In genomic region chr19:42323473-42323851, GRCh38 we compare ENCODE assay signal across 16 cellular contexts. TPM values are rescaled to one million over a fixed set of nuclear protein-coding genes. Genes with fewer than 3 reads are reported as not detected.
DNase-seq lines count a peak whose midpoint lies in the region; ATAC-seq and TF ChIP-seq lines count a peak whose summit lies in the region.
"Had no signal": no experiment of that assay in that cellular context is flagged by ENCODE, and none has a peak within 500 bp of the region (broad histone marks: within the 10 kb centered on the region; RNA-seq: fewer than 3 reads in every experiment).

No MANE protein-coding gene starts in this region.

- H3K27me3 Mint-ChIP-seq in CD8-positive, alpha-beta T cell (ENCODE audit: low read depth): peaks cover 12% of the 10 kb centered on the region
- H3K27me3 Mint-ChIP-seq in effector memory CD8-positive, alpha-beta T cell: peaks cover 6 to 20% of the 10 kb centered on the region in 2 donors
- H3K27me3 Mint-ChIP-seq in nephron progenitor cell (ENCODE audit: low read depth, poor library complexity): peaks cover 71% of the 10 kb centered on the region

- H3K9ac ChIP-seq in HUES6 (ENCODE audit: low read length): no peak overlapping the region

- peaks cover 4% of the 10 kb centered on the region for H3K27me3 ChIP-seq in CD8-positive, alpha-beta T cell (ENCODE audit: insufficient read depth, low read length)
- H3K27me3 ChIP-seq in HUES6 (ENCODE audit: control insufficient read depth, insufficient read depth, low read length): peaks cover 49% of the 10 kb centered on the region

- peaks cover 12% of the 10 kb centered on the region for H3K4me1 ChIP-seq in CD8-positive, alpha-beta T cell (ENCODE audit: insufficient read depth, low read length)
- H3K4me1 ChIP-seq in HUES6 (ENCODE audit: control insufficient read depth, insufficient read depth, low read length): peaks cover 4% of the 10 kb centered on the region; the same call in 1 of the 2 replicates

- peaks cover 24% of the 10 kb centered on the region for H3K4me1 Mint-ChIP-seq in CD8-positive, alpha-beta T cell (ENCODE audit: low read depth)
- peaks cover 21% of the 10 kb centered on the region in 2 donors for H3K4me1 Mint-ChIP-seq in effector memory CD8-positive, alpha-beta T cell (ENCODE audit: low read depth in 2 of 2)
- peaks cover 31% of the 10 kb centered on the region for H3K4me1 Mint-ChIP-seq in nephron progenitor cell

- no peak for ATAC-seq in CD8-positive, alpha-beta T cell
- no peak for ATAC-seq in effector memory CD8-positive, alpha-beta T cell (replicated peaks)
- ATAC-seq in GM21619 (IDR thresholded peaks at IDR 0.05; ENCODE audit: unreplicated experiment): no peak
- ATAC-seq: body of pancreas, upper lobe of right lung had no signal

- H3K36me3 ChIP-seq in CD8-positive, alpha-beta T cell (ENCODE audit: insufficient read depth, low read length): no peaks in the 10 kb centered on the region
- H3K36me3 ChIP-seq in HUES6 (ENCODE audit: control insufficient read depth, insufficient read depth, low read length): no peaks in the 10 kb centered on the region
- H3K36me3 ChIP-seq: upper lobe of right lung had no signal

- no peak overlapping the region for H3K27ac ChIP-seq in CD8-positive, alpha-beta T cell (ENCODE audit: low read depth, low read length)
- no peak overlapping the region for H3K27ac ChIP-seq in HUES6 (ENCODE audit: low read depth, low read length)
- H3K27ac ChIP-seq: body of pancreas, C4-2B, upper lobe of right lung had no signal

- DNase-seq in CD8-positive, alpha-beta T cell: no peak
- no peak for DNase-seq in effector memory CD8-positive, alpha-beta T cell
- DNase-seq in nephron progenitor cell (peak; percentile 45), NOMO-1 treated with dmso at 0.1 percent for 144 hours (lab: John Stamatoyannopoulos, UW; ENCODE audit: unreplicated experiment) (no peak), AML-193 (lab: John Stamatoyannopoulos, UW) (no peak)
- DNase-seq: activated effector memory CD4-positive, alpha-beta T cell treated with Interleukin-2 at 50 U/mL for 16 hours; effector CD4-positive, alpha-beta T cell; NCI-H1930; NCI-H524 treated with DMSO at 0.1 percent for 48 hours; SW 1271 had no signal

- POLR2A ChIA-PET in CD8-positive, alpha-beta T cell (lab: Charles Lee): interaction anchor here (1.0 kb wide), 1 partner anchor 15 kb away, joined by 3 read pairs; no protein-coding TSS in a partner anchor

- CTCF ChIA-PET in CD8-positive, alpha-beta T cell (lab: Charles Lee): interaction anchor here (0.8 to 2.9 kb wide), 4 partner anchors 26 to 215 kb away, joined by 3 to 12 read pairs (median 4); partner anchors contain the start of gene GSK3A

- H3K9me3 Mint-ChIP-seq in CD8-positive, alpha-beta T cell: no peaks in the 10 kb centered on the region
- no peaks in the 10 kb centered on the region for H3K9me3 Mint-ChIP-seq in effector memory CD8-positive, alpha-beta T cell
- no peaks in the 10 kb centered on the region for H3K9me3 Mint-ChIP-seq in nephron progenitor cell

- H3K4me3 ChIP-seq in CD8-positive, alpha-beta T cell (ENCODE audit: low read depth, low read length): no peak overlapping the region
- H3K4me3 ChIP-seq in HUES6 (ENCODE audit: low read depth, low read length): peak overlapping the region; percentile 72
- H3K4me3 ChIP-seq: body of pancreas had no signal

- no peak for TF ChIP-seq CTCF in CD8-positive, alpha-beta T cell (IDR thresholded peaks at IDR 0.05)
- TF ChIP-seq CTCF in nephron progenitor cell (IDR thresholded peaks at IDR 0.05): no peak

- H3K36me3 Mint-ChIP-seq in CD8-positive, alpha-beta T cell: peaks cover 3% of the 10 kb centered on the region
- peaks cover 4% of the 10 kb centered on the region for H3K36me3 Mint-ChIP-seq in effector memory CD8-positive, alpha-beta T cell (ENCODE audit: insufficient read depth)
- no peaks in the 10 kb centered on the region for H3K36me3 Mint-ChIP-seq in nephron progenitor cell (ENCODE audit: low read depth)

- intact Hi-C loops in CD8-positive, alpha-beta T cell (cut with DNase I, micrococcal nuclease): no loop called here

- no peaks in the 10 kb centered on the region for H3K9me3 ChIP-seq in CD8-positive, alpha-beta T cell (ENCODE audit: low read length)
- no peaks in the 10 kb centered on the region for H3K9me3 ChIP-seq in HUES6 (ENCODE audit: control insufficient read depth, insufficient read depth, low read depth, low read length)
- H3K9me3 ChIP-seq: body of pancreas, upper lobe of right lung had no signal

- H3K27ac Mint-ChIP-seq in CD8-positive, alpha-beta T cell: no peak overlapping the region
- no peak overlapping the region for H3K27ac Mint-ChIP-seq in effector memory CD8-positive, alpha-beta T cell
- H3K27ac Mint-ChIP-seq in nephron progenitor cell: no peak overlapping the region

- peak overlapping the region; percentile 45 for H3K4me3 Mint-ChIP-seq in CD8-positive, alpha-beta T cell
- peak overlapping the region; percentile 17 to 31 for H3K4me3 Mint-ChIP-seq in effector memory CD8-positive, alpha-beta T cell
- peak overlapping the region; percentile 60 for H3K4me3 Mint-ChIP-seq in nephron progenitor cell

RNA-seq across cellular contexts. Expression of gene MEGF8, which starts 2.0 kb away (rescaled TPM):
- 1 to 10 TPM; 5.2 to 5.9 TPM for total RNA-seq in CD8-positive, alpha-beta T cell

RNA-seq across cellular contexts. Expression of gene TMEM145, which starts 10.4 kb away (rescaled TPM):
- not detected for total RNA-seq in CD8-positive, alpha-beta T cell
- total RNA-seq: body of pancreas, fibroblast of villous mesenchyme had no signal

RNA-seq across cellular contexts. Expression of gene PAFAH1B3, which starts 21.0 kb away (rescaled TPM):
- 10 to 100 TPM; 10.1 to 13.5 TPM for total RNA-seq in CD8-positive, alpha-beta T cell

RNA-seq across cellular contexts. Expression of gene PRR19, which starts 21.5 kb away (rescaled TPM):
- total RNA-seq in CD8-positive, alpha-beta T cell: under 1 TPM in 1 of 2 experiments, not detected in 1; 0.19 TPM

RNA-seq across cellular contexts. Expression of gene CIC, which starts 54.4 kb away (rescaled TPM):
- 100 to 1,000 TPM; 111 to 112 TPM for total RNA-seq in CD8-positive, alpha-beta T cell
